Comparison of ENCODE assay signal across 15 cellular contexts in the genomic region with DNA sequence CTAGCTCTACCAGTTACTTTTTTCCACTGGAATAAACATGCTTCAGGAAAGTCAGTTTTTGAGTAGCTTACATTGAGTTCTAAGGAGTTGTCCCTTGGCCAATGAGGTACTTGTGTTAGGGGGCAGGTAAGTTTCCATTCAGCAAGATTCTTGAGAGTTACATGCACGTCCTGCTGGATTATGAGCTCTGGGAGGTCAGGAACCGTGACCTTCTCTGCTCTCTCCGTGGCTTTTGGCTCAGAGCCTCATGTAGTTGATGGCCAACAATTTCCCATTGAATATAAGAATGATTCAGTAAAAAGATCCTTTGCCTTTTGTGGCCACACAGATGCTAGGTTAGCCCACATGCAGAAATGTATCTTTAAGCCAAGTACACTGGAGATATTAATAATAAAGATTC.
"Had no signal": no experiment of that assay in that cellular context is flagged by ENCODE, and none has a peak within 500 bp of the region (broad histone marks: within the 10 kb centered on the region; RNA-seq: fewer than 3 reads in every experiment).

No MANE protein-coding gene starts in this region.

- H3K27me3 ChIP-seq: body of pancreas, ovary, upper lobe of right lung had no signal

- H3K27ac ChIP-seq: body of pancreas, ovary, spleen, thoracic aorta, upper lobe of right lung had no signal

- H3K9me3 ChIP-seq: body of pancreas, spleen, thoracic aorta, upper lobe of right lung had no signal

- H3K36me3 ChIP-seq: ovary, spleen, thoracic aorta, upper lobe of right lung had no signal

- DNase-seq: activated B cell treated with CpG ODN at 0.5 μM for 24 hours; activated CD4-positive, alpha-beta memory T cell treated with anti-CD3 and anti-CD28 coated beads, Interleukin-2, amount 10 ng/mL, durations not matched to agents 7 days and 5 days; activated CD4-positive, alpha-beta T cell treated with anti-CD3 and anti-CD28 coated beads for 4 hours; activated CD8-positive, alpha-beta memory T cell treated with anti-CD3 and anti-CD28 coated beads, Interleukin-2, amount 10 ng/mL, durations not matched to agents 7 days and 5 days; activated naive CD4-positive, alpha-beta T cell treated with Interleukin-2 at 50 U/mL for 16 hours; activated naive CD8-positive, alpha-beta T cell treated with anti-CD3 and anti-CD28 coated beads, Interleukin-2, amount 10 ng/mL, durations not matched to agents 7 days and 5 days; immature natural killer cell; naive thymus-derived CD8-positive, alpha-beta T cell; ovary; spleen; stimulated activated CD4-positive, alpha-beta T cell treated with anti-CD3 and anti-CD28 coated beads, Interleukin-4, amount 100 ng/mL, for 4 hours; upper lobe of right lung had no signal

- H3K4me3 ChIP-seq: body of pancreas, ovary, spleen, thoracic aorta, upper lobe of right lung had no signal

- H3K4me1 ChIP-seq: body of pancreas, spleen, upper lobe of right lung had no signal

- ATAC-seq: activated CD8-positive, alpha-beta memory T cell treated with anti-CD3 and anti-CD28 coated beads, Interleukin-2, amount 10 ng/mL, durations not matched to agents 7 days and 5 days; body of pancreas; naive thymus-derived CD8-positive, alpha-beta T cell; stimulated activated memory B cell treated with anti-CD40 and anti-IgM and Interleukin-4, amounts not matched to agents 10 μg/mL and 1 μg/mL and 100 μg/mL, for 72 hours; upper lobe of right lung had no signal
